Comparison of ENCODE assay signal across 13 cellular contexts in genomic region chr2:8239402-8240127, GRCh38.
DNase-seq lines count a peak whose midpoint lies in the region; ATAC-seq and TF ChIP-seq lines count a peak whose summit lies in the region.
"Had no signal": no experiment of that assay in that cellular context is flagged by ENCODE, and none has a peak within 500 bp of the region (broad histone marks: within the 10 kb centered on the region; RNA-seq: fewer than 3 reads in every experiment).

No MANE protein-coding gene starts in this region.

- TF ChIP-seq CTCF in left ventricle myocardium inferior (IDR thresholded peaks at IDR 0.05; ENCODE audit: borderline replicate concordance), result no peak
- no peak for TF ChIP-seq CTCF in adrenal gland (IDR thresholded peaks at IDR 0.05)
- no peak for TF ChIP-seq CTCF in tibial nerve (IDR thresholded peaks at IDR 0.05)

- peaks cover 39% of the 10 kb centered on the region for H3K4me1 Mint-ChIP-seq in activated CD8-positive, alpha-beta T cell treated with anti-CD3 and anti-CD28 coated beads, Interleukin-2, amount 10 ng/mL, durations not matched to agents 7 days and 5 days (ENCODE audit: low read depth)

- H3K27me3 Mint-ChIP-seq in activated CD8-positive, alpha-beta T cell treated with anti-CD3 and anti-CD28 coated beads, Interleukin-2, amount 10 ng/mL, durations not matched to agents 7 days and 5 days (ENCODE audit: low read depth), result peaks cover 8% of the 10 kb centered on the region

- H3K4me1 ChIP-seq in left ventricle myocardium inferior (peaks cover 17% of the 10 kb centered on the region), adrenal gland (replicated peaks in 1 of 2) (peaks cover 8 to 20% of the 10 kb centered on the region in 2 donors), tibial nerve (peaks cover 0 to 16% (median 3%) of the 10 kb centered on the region in 4 donors)

- no peak overlapping the region for H3K4me3 Mint-ChIP-seq in activated CD8-positive, alpha-beta T cell treated with anti-CD3 and anti-CD28 coated beads, Interleukin-2, amount 10 ng/mL, durations not matched to agents 7 days and 5 days
- H3K4me3 Mint-ChIP-seq: B cell had no signal

- intact Hi-C loops in left ventricle myocardium inferior (cut with micrococcal nuclease) (no loop called here), Right ventricle myocardium inferior (cut with DNase I) (no loop called here), adrenal gland (cut with DNase I) (no loop called here)

- 78 to 85% (median 79%) methylated on average over 7 of the region's 7 CpGs for WGBS in adrenal gland, 4 donors
- 62 to 69% methylated on average over 7 of the region's 7 CpGs for WGBS in tibial nerve, 2 donors

- H3K36me3 ChIP-seq in left ventricle myocardium inferior, result no peaks in the 10 kb centered on the region
- H3K36me3 ChIP-seq in adrenal gland (replicated peaks in 1 of 2), result no peaks in the 10 kb centered on the region
- H3K36me3 ChIP-seq in tibial nerve, result no peaks in the 10 kb centered on the region

- H3K27ac ChIP-seq in left ventricle myocardium inferior (replicated peaks) (peak overlapping the region; percentile 12), adrenal gland (no peak overlapping the region), tibial nerve (no peak overlapping the region)

- H3K4me3 ChIP-seq in left ventricle myocardium inferior (no peak overlapping the region), adrenal gland (no peak overlapping the region), tibial nerve (no peak overlapping the region)
- H3K4me3 ChIP-seq: lung had no signal

- ATAC-seq in Right ventricle myocardium inferior (no peak), GM18511 (IDR thresholded peaks at IDR 0.05; ENCODE audit: unreplicated experiment) (no peak)
- peak; percentile 60 for ATAC-seq in activated CD8-positive, alpha-beta T cell treated with anti-CD3 and anti-CD28 coated beads, Interleukin-2, amount 10 ng/mL, durations not matched to agents 7 days and 5 days
- ATAC-seq in stimulated activated naive CD8-positive, alpha-beta T cell treated with anti-CD3 and anti-CD28 coated beads, Interleukin-15, Interleukin-2, amounts not matched to agents 100 U/mL and 50 U/mL, for 24 hours, result peak; percentile 89

- H3K27me3 ChIP-seq in left ventricle myocardium inferior (ENCODE audit: low read depth), result no peaks in the 10 kb centered on the region
- H3K27me3 ChIP-seq in adrenal gland, result no peaks in the 10 kb centered on the region
- H3K27me3 ChIP-seq in tibial nerve, result no peaks in the 10 kb centered on the region

- CTCF ChIA-PET in activated CD8-positive, alpha-beta T cell treated with anti-CD3 and anti-CD28 coated beads, Interleukin-2, amount 10 ng/mL, durations not matched to agents 7 days and 5 days (lab: Charles Lee), result no interaction called here

- peaks cover 10% of the 10 kb centered on the region for H3K36me3 Mint-ChIP-seq in activated CD8-positive, alpha-beta T cell treated with anti-CD3 and anti-CD28 coated beads, Interleukin-2, amount 10 ng/mL, durations not matched to agents 7 days and 5 days (ENCODE audit: low read depth)

- no peak overlapping the region for H3K27ac Mint-ChIP-seq in activated CD8-positive, alpha-beta T cell treated with anti-CD3 and anti-CD28 coated beads, Interleukin-2, amount 10 ng/mL, durations not matched to agents 7 days and 5 days
- H3K27ac Mint-ChIP-seq: B cell had no signal

- no peak for TF ChIP-seq POLR2A in adrenal gland (IDR thresholded peaks at IDR 0.05)
- TF ChIP-seq POLR2A in tibial nerve (IDR thresholded peaks at IDR 0.05), result no peak

- no peak for TF ChIP-seq EP300 in tibial nerve (IDR thresholded peaks at IDR 0.05)

- POLR2A ChIA-PET in activated CD8-positive, alpha-beta T cell treated with anti-CD3 and anti-CD28 coated beads, Interleukin-2, amount 10 ng/mL, durations not matched to agents 7 days and 5 days (lab: Charles Lee), result no interaction called here

- H3K9me3 Mint-ChIP-seq in activated CD8-positive, alpha-beta T cell treated with anti-CD3 and anti-CD28 coated beads, Interleukin-2, amount 10 ng/mL, durations not matched to agents 7 days and 5 days (ENCODE audit: insufficient read depth), result peaks cover 8% of the 10 kb centered on the region

- no peak for DNase-seq in left ventricle myocardium inferior
- DNase-seq in Right ventricle myocardium inferior (ENCODE audit: missing footprints), result no peak
- peak; percentile 37 for DNase-seq in activated CD8-positive, alpha-beta T cell treated with anti-CD3 and anti-CD28 coated beads, Interleukin-2, amount 10 ng/mL, durations not matched to agents 7 days and 5 days
- peak; percentile 51 for DNase-seq in iPS-NIHi11 (ENCODE audit: low spot score)
- peak; percentile 38 for DNase-seq in stimulated activated naive CD8-positive, alpha-beta T cell treated with anti-CD3 and anti-CD28 coated beads, Interleukin-15, Interleukin-2, amounts not matched to agents 100 U/mL and 50 U/mL, for 24 hours
- no peak for DNase-seq in adrenal gland
- no peak for DNase-seq in tibial nerve (ENCODE audit: low spot score in 2 of 2)
- DNase-seq: cerebellar nuclear complex, GDM1, NCI-H2107 had no signal

- H3K9me3 ChIP-seq in left ventricle myocardium inferior (replicated peaks), result peaks cover 9% of the 10 kb centered on the region
- H3K9me3 ChIP-seq in adrenal gland (replicated peaks in 1 of 3), result no peaks in the 10 kb centered on the region
- H3K9me3 ChIP-seq in tibial nerve, result no peaks in the 10 kb centered on the region

Comparison
In these comparisons a context has a peak if more than half of its experiments do, and no peak if none do; other contexts are left out.
1. DNase-seq: peak in activated CD8-positive, alpha-beta T cell treated with anti-CD3 and anti-CD28 coated beads, Interleukin-2, amount 10 ng/mL, durations not matched to agents 7 days and 5 days (single experiment), iPS-NIHi11 (single experiment) and stimulated activated naive CD8-positive, alpha-beta T cell treated with anti-CD3 and anti-CD28 coated beads, Interleukin-15, Interleukin-2, amounts not matched to agents 100 U/mL and 50 U/mL, for 24 hours (single experiment); none in left ventricle myocardium inferior (single experiment), Right ventricle myocardium inferior (single experiment), adrenal gland (0 of 7) and tibial nerve (0 of 2).
2. ATAC-seq: peak in activated CD8-positive, alpha-beta T cell treated with anti-CD3 and anti-CD28 coated beads, Interleukin-2, amount 10 ng/mL, durations not matched to agents 7 days and 5 days (single experiment) and stimulated activated naive CD8-positive, alpha-beta T cell treated with anti-CD3 and anti-CD28 coated beads, Interleukin-15, Interleukin-2, amounts not matched to agents 100 U/mL and 50 U/mL, for 24 hours (single experiment); none in Right ventricle myocardium inferior (single experiment) and GM18511 (single experiment).